17 cellular contexts compared by ENCODE assay signal in the genomic region with DNA sequence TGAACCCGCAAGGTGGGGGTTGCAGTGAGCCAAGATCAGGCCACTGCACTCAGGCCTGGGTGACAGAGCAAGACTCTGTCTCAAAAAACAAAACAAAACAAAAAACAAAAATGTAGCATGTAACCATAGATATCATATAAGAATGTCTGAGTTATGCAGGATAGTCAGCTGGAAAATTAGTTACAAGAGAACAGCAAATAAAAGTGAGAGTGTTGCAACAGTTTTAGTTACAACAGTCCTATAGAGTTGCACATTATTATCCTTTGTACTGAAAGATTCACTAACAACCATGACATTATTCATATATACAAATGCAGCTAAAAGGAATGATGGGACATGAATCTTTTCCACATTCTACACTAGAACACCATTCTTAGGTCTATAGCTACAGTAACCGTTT.
DNase-seq lines count a peak whose midpoint lies in the region; ATAC-seq and TF ChIP-seq lines count a peak whose summit lies in the region.
"Had no signal": no experiment of that assay in that cellular context is flagged by ENCODE, and none has a peak within 500 bp of the region (broad histone marks: within the 10 kb centered on the region; RNA-seq: fewer than 3 reads in every experiment).

No MANE protein-coding gene starts in this region.

- POLR2A ChIA-PET in HEK293 (lab: Yijun Ruan, JAX): no interaction called here

- H3K36me3 ChIP-seq in HEK293 (ENCODE audit: control insufficient read depth in 2 of 2, insufficient read depth in 1 of 2, low read length in 2 of 2): peaks cover 0 to 4% of the 10 kb centered on the region in 2 experiments; a peak in 1 of 3 replicates
- peaks cover 42% of the 10 kb centered on the region for H3K36me3 ChIP-seq in neutrophil
- H3K36me3 ChIP-seq: BE2C had no signal

- TF ChIP-seq CTCF in HEK293 (tag by site-specific recombination; IDR thresholded peaks at IDR 0.05) (no peak), neutrophil (IDR thresholded peaks at IDR 0.05) (no peak)

- ATAC-seq in HG03469 (IDR thresholded peaks at IDR 0.05; ENCODE audit: unreplicated experiment): no peak
- ATAC-seq: CD8-positive, alpha-beta T cell; GM23338 had no signal

- no peak overlapping the region for H3K27ac ChIP-seq in HEK293 (ENCODE audit: extremely low read depth, low read depth, low read length)
- peak overlapping the region; percentile 68 for H3K27ac ChIP-seq in neutrophil
- H3K27ac ChIP-seq: C4-2B had no signal

- H3K9me3 ChIP-seq in HEK293 (ENCODE audit: control insufficient read depth, insufficient read depth, low read depth, low read length) (no peaks in the 10 kb centered on the region), neutrophil (no peaks in the 10 kb centered on the region)
- H3K9me3 ChIP-seq: BE2C had no signal

- H3K27me3 ChIP-seq in neutrophil: no peaks in the 10 kb centered on the region
- H3K27me3 ChIP-seq: BE2C had no signal

- H3K4me3 ChIP-seq in HEK293 (ENCODE audit: low read depth, low read length) (no peak overlapping the region), neutrophil (ENCODE audit: low read depth in 1 of 2, low read length in 1 of 2) (no peak overlapping the region)
- H3K4me3 ChIP-seq: GM23338 had no signal

- CTCF ChIA-PET in HEK293 (lab: Yijun Ruan, JAX): no interaction called here

- peak; percentile 22 to 26 for DNase-seq in AML-193 (lab: John Stamatoyannopoulos, UW)
- peak; percentile 20 for DNase-seq in amniotic epithelial cell (ENCODE audit: low read depth)
- DNase-seq in iPS-NIHi11 (ENCODE audit: low spot score): no peak
- DNase-seq in NCI-H1105 (lab: John Stamatoyannopoulos, UW): no peak
- DNase-seq: BE2C; CD8-positive, alpha-beta T cell; COR-L47; DMS153; DMS79 treated with DMSO at 0.1 percent for 48 hours; EL; GDM1; H7 had no signal

- peaks cover 6% of the 10 kb centered on the region for H3K4me1 ChIP-seq in HEK293 (ENCODE audit: control insufficient read depth, insufficient read depth, low read length)
- peaks cover 59 to 87% of the 10 kb centered on the region in 2 experiments for H3K4me1 ChIP-seq in neutrophil (ENCODE audit: control insufficient read depth in 1 of 2, insufficient read depth in 1 of 2, low read depth in 1 of 2, low read length in 1 of 2)
- H3K4me1 ChIP-seq: BE2C had no signal

TF ChIP-seq in HEK293, 187 proteins besides CTCF, POLR2A, EP300 and RAD21:
- no peak for TF ChIP-seq ZNF830 (tag by site-specific recombination; IDR thresholded peaks at IDR 0.05; ENCODE audit: low read depth)
- peak; percentile 40; the same call in 1 of the 2 replicates for TF ChIP-seq ZNF146 (tag by site-specific recombination; IDR thresholded peaks at IDR 0.05)
TF ChIP-seq in HEK293: peak in this region for 1.

Comparison
In these comparisons a context has a peak if more than half of its experiments do, and no peak if none do; other contexts are left out.
1. DNase-seq: peak in AML-193 (2 of 2) and amniotic epithelial cell (single experiment); none in iPS-NIHi11 (single experiment) and NCI-H1105 (single experiment).